In the genomic region with DNA sequence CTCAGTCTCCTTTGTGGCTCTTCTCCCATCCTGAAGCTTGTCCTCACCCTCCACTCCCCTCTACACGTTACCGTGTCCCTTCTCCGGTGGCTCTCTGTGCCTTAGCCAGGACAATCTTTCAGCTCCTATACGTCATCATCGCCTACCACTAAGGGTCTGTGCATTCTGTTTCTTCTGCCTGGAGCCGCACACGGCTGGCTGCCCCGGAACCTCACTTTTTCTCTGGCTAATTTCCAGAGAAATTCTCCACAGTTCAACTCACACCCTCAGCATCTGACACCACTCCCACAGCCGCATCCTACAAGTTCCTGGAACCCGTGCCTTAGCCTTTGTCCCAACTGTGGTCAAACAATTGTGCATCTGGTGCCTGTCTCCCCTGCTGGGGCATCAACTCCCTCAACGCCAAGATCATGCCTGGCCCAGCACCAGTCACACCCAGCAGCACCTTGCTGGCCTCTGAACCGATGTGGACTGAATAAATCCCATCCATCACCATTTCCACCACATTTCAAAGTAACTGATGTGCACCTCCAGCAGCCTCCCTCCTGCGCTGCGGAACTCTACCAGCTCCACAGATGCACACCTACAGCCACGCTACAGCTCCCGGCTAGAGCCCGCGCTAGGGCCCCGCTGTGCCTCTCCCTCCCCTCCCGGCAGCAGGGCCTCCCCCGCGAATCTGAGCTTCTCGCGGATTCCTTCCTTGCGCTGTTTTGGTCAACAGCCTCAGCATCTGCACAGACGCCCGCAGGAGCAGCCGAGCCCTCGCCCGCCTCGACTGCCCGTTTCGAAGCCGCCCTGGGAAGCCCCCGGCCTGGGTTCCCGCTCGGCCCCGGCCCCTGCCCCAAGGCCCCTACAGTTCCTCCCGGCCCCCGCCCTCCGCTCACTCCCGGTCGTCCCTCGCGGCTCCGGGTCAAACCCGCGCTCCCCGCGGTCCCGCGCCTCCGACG, we compare ENCODE assay signal across 8 cellular contexts. TPM values are rescaled to one million over a fixed set of nuclear protein-coding genes. Genes with fewer than 3 reads are reported as not detected.
DNase-seq lines count a peak whose midpoint lies in the region; ATAC-seq and TF ChIP-seq lines count a peak whose summit lies in the region.

No MANE protein-coding gene starts in this region.

- H3K27ac Mint-ChIP-seq in CD8-positive, alpha-beta T cell, result peak overlapping the region; percentile 87

- H4K20me1 ChIP-seq in smooth muscle cell (ENCODE audit: low read depth), result peaks cover 72% of the 10 kb centered on the region

- peaks cover 6% of the 10 kb centered on the region for H3F3A ChIP-seq in smooth muscle cell (ENCODE audit: low read depth)

- peaks cover 63% of the 10 kb centered on the region for H3K4me1 Mint-ChIP-seq in CD8-positive, alpha-beta T cell (ENCODE audit: low read depth)

- peak overlapping the region; percentile 91 for H3K4me3 Mint-ChIP-seq in CD8-positive, alpha-beta T cell

- no peak for TF ChIP-seq CTCF in CD8-positive, alpha-beta T cell (IDR thresholded peaks at IDR 0.05)
- TF ChIP-seq CTCF in GM20000 (IDR thresholded peaks at IDR 0.05; ENCODE audit: extremely low read depth, missing control alignments) (no peak), smooth muscle cell (IDR thresholded peaks at IDR 0.05; ENCODE audit: borderline replicate concordance, insufficient read depth, poor library complexity, severe bottlenecking) (no peak)

- H3K27me3 Mint-ChIP-seq in CD8-positive, alpha-beta T cell (ENCODE audit: low read depth), result no peaks in the 10 kb centered on the region

- peak overlapping the region; percentile 43 for H3K9ac ChIP-seq in smooth muscle cell (ENCODE audit: low read depth)

- POLR2A ChIA-PET in CD8-positive, alpha-beta T cell (lab: Charles Lee), result interaction anchor here (1.3 kb wide), 1 partner anchor 8 kb away, joined by 3 read pairs; no protein-coding TSS in a partner anchor

- H3K4me3 ChIP-seq in CD8-positive, alpha-beta T cell (ENCODE audit: low read depth, low read length), result peak overlapping the region; percentile 62
- peak overlapping the region; percentile 87 for H3K4me3 ChIP-seq in smooth muscle cell

- no peaks in the 10 kb centered on the region for H3K9me3 ChIP-seq in CD8-positive, alpha-beta T cell (ENCODE audit: low read length)
- H3K9me3 ChIP-seq in smooth muscle cell (replicated peaks; ENCODE audit: low read depth), result no peaks in the 10 kb centered on the region

- H3K4me2 ChIP-seq in smooth muscle cell, result peak overlapping the region; percentile 96

- peak overlapping the region; percentile 77 for H2AFZ ChIP-seq in smooth muscle cell (ENCODE audit: low read depth)

- H3K27ac ChIP-seq in CD8-positive, alpha-beta T cell (ENCODE audit: low read depth, low read length), result peak overlapping the region; percentile 42
- H3K27ac ChIP-seq in smooth muscle cell (ENCODE audit: low read depth), result peak overlapping the region; percentile 87

- peak; percentile 45 for ATAC-seq in CD8-positive, alpha-beta T cell

- CTCF ChIA-PET in CD8-positive, alpha-beta T cell (lab: Charles Lee), result interaction anchor here (1.1 to 1.6 kb wide), 3 partner anchors 8 to 73 kb away, joined by 3 to 4 read pairs (median 3); no protein-coding TSS in a partner anchor

- peaks cover 79% of the 10 kb centered on the region for H3K79me2 ChIP-seq in smooth muscle cell (ENCODE audit: low read depth)

- H3K27me3 ChIP-seq in CD8-positive, alpha-beta T cell (ENCODE audit: insufficient read depth, low read length), result no peaks in the 10 kb centered on the region
- no peaks in the 10 kb centered on the region for H3K27me3 ChIP-seq in smooth muscle cell (ENCODE audit: low read depth)

- H3K9me3 Mint-ChIP-seq in CD8-positive, alpha-beta T cell, result no peaks in the 10 kb centered on the region

- intact Hi-C loops in CD8-positive, alpha-beta T cell (cut with DNase I, micrococcal nuclease), result loop anchor here (2.0 to 5.0 kb wide), 2 partner anchors 193 to 279 kb away; a partner anchor contains a TSS

- no peaks in the 10 kb centered on the region for H3K36me3 ChIP-seq in CD8-positive, alpha-beta T cell (ENCODE audit: insufficient read depth, low read length)
- no peaks in the 10 kb centered on the region for H3K36me3 ChIP-seq in smooth muscle cell (ENCODE audit: low read depth)

- 2% methylated on average over 24 of the region's 54 CpGs for WGBS in smooth muscle cell (ENCODE audit: low lambda C conversion rate)

- peak in 5 of 7 experiments; percentile 7 to 53 (median 30) for DNase-seq in CD8-positive, alpha-beta T cell
- DNase-seq in GM20000 (ENCODE audit: low spot score), result peak; percentile 70
- peak; percentile 35 for DNase-seq in HK-2 (ENCODE audit: unreplicated experiment)
- DNase-seq in SK-N-DZ (ENCODE audit: low spot score), result peak; percentile 61
- DNase-seq in astrocyte of the hippocampus (ENCODE audit: low read depth, low spot score), result peak; percentile 73
- DNase-seq in iPS-NIHi7 (ENCODE audit: extremely low spot score), result peak; percentile 42
- no peak for DNase-seq in smooth muscle cell (lab: John Stamatoyannopoulos, UW; ENCODE audit: unreplicated experiment)
- no peak for DNase-seq in NCI-H510A treated with DMSO at 0.1 percent for 48 hours (lab: John Stamatoyannopoulos, UW)

- H3K36me3 Mint-ChIP-seq in CD8-positive, alpha-beta T cell, result peaks cover 3% of the 10 kb centered on the region

- H3K4me1 ChIP-seq in CD8-positive, alpha-beta T cell (ENCODE audit: insufficient read depth, low read length), result peaks cover 23% of the 10 kb centered on the region
- H3K4me1 ChIP-seq in smooth muscle cell (ENCODE audit: low read depth), result peaks cover 34% of the 10 kb centered on the region

RNA-seq across cellular contexts. Expression of a gene that starts 0.7 kb away (rescaled TPM):
- total RNA-seq in CD8-positive, alpha-beta T cell, result 10 to 100 TPM; 10.4 to 13.9 TPM
- 24.9 and 26.8 TPM in 2 replicates for polyA plus RNA-seq in SK-N-DZ (2014; cell fraction: cytosol; rRNA removed)
- 33.6 and 77.2 TPM in 2 replicates for polyA plus RNA-seq in SK-N-DZ (2014; cell fraction: nucleus; rRNA removed)
- total RNA-seq in smooth muscle cell, result 6.3 and 10.6 TPM in 2 replicates
- polyA plus RNA-seq in smooth muscle cell, result 9.4 and 10.8 TPM in 2 replicates

RNA-seq across cellular contexts. Expression of a gene that starts 36.5 kb away (rescaled TPM):
- total RNA-seq in CD8-positive, alpha-beta T cell, result under 1 TPM; 0.27 to 0.28 TPM
- 1.8 and 1.9 TPM in 2 replicates for polyA plus RNA-seq in SK-N-DZ (2014; cell fraction: cytosol; rRNA removed)
- polyA plus RNA-seq in SK-N-DZ (2014; cell fraction: nucleus; rRNA removed), result 1.0 and 1.6 TPM in 2 replicates
- total RNA-seq in smooth muscle cell, result 0.18 and 0.99 TPM in 2 replicates
- 1.1 and 1.2 TPM in 2 replicates for polyA plus RNA-seq in smooth muscle cell

Comparison
In these comparisons a context has a peak if more than half of its experiments do, and no peak if none do; other contexts are left out.
1. DNase-seq: peak in CD8-positive, alpha-beta T cell (5 of 7), GM20000 (single experiment), HK-2 (single experiment), SK-N-DZ (single experiment), astrocyte of the hippocampus (single experiment) and iPS-NIHi7 (single experiment); none in smooth muscle cell (single experiment) and NCI-H510A treated with DMSO at 0.1 percent for 48 hours (single experiment).